8 cellular contexts compared by ENCODE assay signal in genomic region chr2:201151127-201152074, GRCh38. TPM values are rescaled to one million over a fixed set of nuclear protein-coding genes. Genes with fewer than 3 reads are reported as not detected.
DNase-seq lines count a peak whose midpoint lies in the region; ATAC-seq, FAIRE-seq and TF ChIP-seq lines count a peak whose summit lies in the region.

No MANE protein-coding gene starts in this region.

- H3K36me3 ChIP-seq in ascending aorta: peaks cover 51 to 79% of the 10 kb centered on the region in 2 donors
- H3K36me3 ChIP-seq in liver (ENCODE audit: control insufficient read depth in 4 of 4, insufficient read depth in 3 of 4, low read depth in 1 of 4, low read length in 3 of 4): peaks cover 20 to 49% (median 46%) of the 10 kb centered on the region in 4 donors
- H3K36me3 ChIP-seq in vagina: peaks cover 0 to 60% of the 10 kb centered on the region in 2 donors

- no peak for FAIRE-seq in GM19239 (lab: Jason Lieb, UNC)

- H3K4me3 ChIP-seq in ascending aorta (no peak overlapping the region), liver (ENCODE audit: low read depth in 1 of 3, low read length in 3 of 3) (no peak overlapping the region), vagina (no peak overlapping the region)

- peak overlapping the region in 1 of 2 donors; percentile 19 for H3K9ac ChIP-seq in liver (ENCODE audit: low read depth in 1 of 2, low read length in 2 of 2)

- DNase-seq in GM03348 (ENCODE audit: low spot score) (peak; percentile 69), LoVo (ENCODE audit: low spot score) (peak; percentile 67), ascending aorta (ENCODE audit: low spot score in 2 of 2) (no peak), vagina (ENCODE audit: extremely low spot score in 2 of 2) (no peak), GM19239 (ENCODE audit: insufficient read length, low spot score) (no peak)
- no peak for DNase-seq in stimulated activated CD4-positive, alpha-beta T cell treated with anti-CD3 and anti-CD28 coated beads, Interleukin-2, amount 100 ng/mL, for 24 hours

- H3K9me3 ChIP-seq in ascending aorta (no peaks in the 10 kb centered on the region), liver (ENCODE audit: control insufficient read depth in 4 of 4, low read length in 3 of 4) (no peaks in the 10 kb centered on the region), vagina (no peaks in the 10 kb centered on the region)

- WGBS in liver: 74% methylated on average over 9 of the region's 9 CpGs

- H3K4me1 ChIP-seq in ascending aorta (peaks cover 4 to 16% of the 10 kb centered on the region in 2 donors), liver (ENCODE audit: control insufficient read depth in 4 of 4, insufficient read depth in 4 of 4, low read length in 3 of 4) (peaks cover 3 to 20% (median 13%) of the 10 kb centered on the region in 4 donors), vagina (peaks cover 25% of the 10 kb centered on the region)

- H3K27ac ChIP-seq in ascending aorta: peak overlapping the region; percentile 67 to 71
- H3K27ac ChIP-seq in liver (ENCODE audit: low read depth in 1 of 2, low read length in 2 of 2): peak overlapping the region; percentile 68 to 80
- H3K27ac ChIP-seq in vagina: peak overlapping the region; percentile 74

- ATAC-seq in GM21737 (IDR thresholded peaks at IDR 0.05; ENCODE audit: unreplicated experiment): peak; percentile 67

- no peak for TF ChIP-seq RAD21 in liver (IDR thresholded peaks at IDR 0.05)

- H3K27me3 ChIP-seq in ascending aorta: no peaks in the 10 kb centered on the region
- no peaks in the 10 kb centered on the region for H3K27me3 ChIP-seq in liver (ENCODE audit: control insufficient read depth in 4 of 4, insufficient read depth in 4 of 4, low read length in 3 of 4)
- no peaks in the 10 kb centered on the region for H3K27me3 ChIP-seq in vagina

- TF ChIP-seq CTCF in ascending aorta (IDR thresholded peaks at IDR 0.05) (no peak), liver (IDR thresholded peaks at IDR 0.05; ENCODE audit: low read depth, low read length, missing input control) (no peak), vagina (IDR thresholded peaks at IDR 0.05) (no peak)

- TF ChIP-seq POLR2A in vagina (IDR thresholded peaks at IDR 0.05): no peak

- intact Hi-C loops in ascending aorta (cut with DNase I) (loop anchor here (5.0 kb wide), 1 partner anchor 34 kb away; the partner anchor contains the start of gene CFLAR), vagina (cut with DNase I) (loop anchor here (5.0 kb wide), 1 partner anchor 34 kb away; the partner anchor contains the start of gene CFLAR)

TF ChIP-seq in liver, 16 proteins besides CTCF, POLR2A, EP300 and RAD21:
- TF ChIP-seq SP1 (IDR thresholded peaks at IDR 0.05) (no peak), GABPA (IDR thresholded peaks at IDR 0.05 in 1 of 2, conservative IDR thresholded peaks at IDR 0.05 in 1 of 2) (no peak), YY1 (IDR thresholded peaks at IDR 0.05) (peak; percentile 27), JUND (IDR thresholded peaks at IDR 0.05) (peak; percentile 49 to 75)
- TF ChIP-seq, protein P1, sequence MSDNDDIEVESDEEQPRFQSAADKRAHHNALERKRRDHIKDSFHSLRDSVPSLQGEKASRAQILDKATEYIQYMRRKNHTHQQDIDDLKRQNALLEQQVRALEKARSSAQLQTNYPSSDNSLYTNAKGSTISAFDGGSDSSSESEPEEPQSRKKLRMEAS (IDR thresholded peaks at IDR 0.05): no peak

RNA-seq across cellular contexts. Expression of gene CASP10, which starts 31.5 kb away (rescaled TPM):
- total RNA-seq in ascending aorta (7.8 TPM), liver (10 to 100 TPM in 1 of 2 donors, 1 to 10 TPM in 1; 8.7 to 13.6 TPM), vagina (8.3 TPM)
- 1 to 10 TPM; 2.2 to 2.6 TPM for polyA plus RNA-seq in liver

RNA-seq across cellular contexts. Expression of gene CFLAR, which starts 35.4 kb away (rescaled TPM):
- total RNA-seq in ascending aorta: 112 TPM
- total RNA-seq in liver: 100 to 1,000 TPM in 1 of 2 donors, 10 to 100 TPM in 1; 34.0 to 169 TPM
- 10 to 100 TPM; 24.4 to 56.9 TPM for polyA plus RNA-seq in liver
- total RNA-seq in vagina: 144 TPM

Comparison
In these comparisons a context has a peak if more than half of its experiments do, and no peak if none do; other contexts are left out.
1. DNase-seq: peak in GM03348 (single experiment) and LoVo (single experiment); none in ascending aorta (0 of 2), vagina (0 of 2), GM19239 (single experiment) and stimulated activated CD4-positive, alpha-beta T cell treated with anti-CD3 and anti-CD28 coated beads, Interleukin-2, amount 100 ng/mL, for 24 hours (0 of 2).
2. Peak in every context shown above with its lines, with median percentiles within 50 percentile points of each other: H3K27ac ChIP-seq.